Comparison of ENCODE assay signal across 19 cellular contexts in genomic region chr7:115844857-115845256, GRCh38.
"Had no signal": no experiment of that assay in that cellular context is flagged by ENCODE, and none has a peak within 500 bp of the region (broad histone marks: within the 10 kb centered on the region; RNA-seq: fewer than 3 reads in every experiment).

No MANE protein-coding gene starts in this region.

- H3K4me1 ChIP-seq: lower lobe of right lung, parathyroid adenoma had no signal

- H3K9me3 ChIP-seq: lower lobe of right lung had no signal

- H3K9ac ChIP-seq: parathyroid adenoma had no signal

- H3K4me3 ChIP-seq: coronary artery, lower lobe of right lung had no signal

- H3K79me2 ChIP-seq: parathyroid adenoma had no signal

- ATAC-seq: activated naive CD4-positive, alpha-beta T cell treated with anti-CD3 and anti-CD28 coated beads, Interleukin-2, amount 50 U/mL, for 72 hours; left cardiac atrium; lower lobe of right lung; natural killer cell had no signal

- H2AFZ ChIP-seq: parathyroid adenoma had no signal

- H3K4me1 Mint-ChIP-seq: natural killer cell had no signal

- H3K27ac ChIP-seq: coronary artery, lower lobe of right lung, parathyroid adenoma, WERI-Rb-1 had no signal

- H3K27ac Mint-ChIP-seq: activated naive CD4-positive, alpha-beta T cell treated with anti-CD3 and anti-CD28 coated beads, Interleukin-2, amount 50 U/mL, for 72 hours; activated T-helper 1 cell treated with anti-CD3 and anti-CD28 coated beads, Interleukin-12 subunit alpha, Interleukin-12 subunit beta, Interleukin-2, Interleukin-4 antibody, amounts not matched to agents 30 ng/mL and 10 ng/mL and 1 ng/mL, durations not matched to agents 14 hours and 24 hours and 36 hours; natural killer cell had no signal

- H3K4me3 Mint-ChIP-seq: activated T-helper 1 cell treated with anti-CD3 and anti-CD28 coated beads, Interleukin-12 subunit alpha, Interleukin-12 subunit beta, Interleukin-2, Interleukin-4 antibody, amounts not matched to agents 30 ng/mL and 10 ng/mL and 1 ng/mL, durations not matched to agents 14 hours and 24 hours and 36 hours; natural killer cell had no signal

- H3K36me3 Mint-ChIP-seq: activated naive CD4-positive, alpha-beta T cell treated with anti-CD3 and anti-CD28 coated beads, Interleukin-2, amount 50 U/mL, for 72 hours; natural killer cell had no signal

- H3K9me3 Mint-ChIP-seq: activated naive CD4-positive, alpha-beta T cell treated with anti-CD3 and anti-CD28 coated beads, Interleukin-2, amount 50 U/mL, for 72 hours; activated T-helper 1 cell treated with anti-CD3 and anti-CD28 coated beads, Interleukin-12 subunit alpha, Interleukin-12 subunit beta, Interleukin-2, Interleukin-4 antibody, amounts not matched to agents 30 ng/mL and 10 ng/mL and 1 ng/mL, durations not matched to agents 14 hours and 24 hours and 36 hours had no signal

- H3K36me3 ChIP-seq: lower lobe of right lung, WERI-Rb-1 had no signal

- DNase-seq: activated CD4-positive, alpha-beta T cell treated with anti-CD3 and anti-CD28 coated beads for 1 hour; activated CD4-positive, alpha-beta T cell treated with anti-CD3 and anti-CD28 coated beads, Interleukin-2, amount 50 U/mL, for 4 hours; activated gamma-delta T cell treated with Interleukin-2 at 50 U/mL for 16 hours; amygdala; central memory CD4-positive, alpha-beta T cell; foreskin melanocyte; left cardiac atrium; lower lobe of right lung; natural killer cell; stimulated activated CD4-positive, alpha-beta T cell treated with anti-CD3 and anti-CD28 coated beads, Interleukin-12 subunit alpha, Interleukin-12 subunit beta, amount 100 ng/mL, for 4 hours; stimulated activated CD4-positive, alpha-beta T cell treated with anti-CD3 and anti-CD28 coated beads, Interleukin-1b, Interleukin-23, amount 100 ng/mL, for 48 hours; stimulated activated CD8-positive, alpha-beta memory T cell treated with anti-CD3 and anti-CD28 coated beads, Interleukin-4, amount 100 ng/mL, for 48 hours; stimulated activated naive CD4-positive, alpha-beta T cell; T-helper 2 cell; WERI-Rb-1 had no signal
